17 cellular contexts compared by ENCODE assay signal in genomic region chr21:34180406-34180805, GRCh38.
DNase-seq lines count a peak whose midpoint lies in the region; ATAC-seq and TF ChIP-seq lines count a peak whose summit lies in the region.
"Had no signal": no experiment of that assay in that cellular context is flagged by ENCODE, and none has a peak within 500 bp of the region (broad histone marks: within the 10 kb centered on the region; RNA-seq: fewer than 3 reads in every experiment).

No MANE protein-coding gene starts in this region.

- no peaks in the 10 kb centered on the region for H3K36me3 Mint-ChIP-seq in GM23338 (ENCODE audit: low read depth)

- H3K27me3 Mint-ChIP-seq in GM23338 (ENCODE audit: insufficient read depth, low read depth, poor library complexity) = peaks cover 15% of the 10 kb centered on the region
- H3K27me3 Mint-ChIP-seq: activated CD4-positive, alpha-beta T cell treated with anti-CD3 and anti-CD28 coated beads, Interleukin-2, amount 10 ng/mL, durations not matched to agents 7 days and 5 days; naive thymus-derived CD4-positive, alpha-beta T cell; stimulated activated memory B cell treated with anti-CD40 and anti-IgM and Interleukin-4, amounts not matched to agents 10 μg/mL and 1 μg/mL and 100 μg/mL, for 72 hours had no signal

- H3K27ac Mint-ChIP-seq in GM23338 = no peak overlapping the region
- H3K27ac Mint-ChIP-seq: activated CD4-positive, alpha-beta T cell treated with anti-CD3 and anti-CD28 coated beads, Interleukin-2, amount 10 ng/mL, durations not matched to agents 7 days and 5 days; CD8-positive, alpha-beta T cell; naive thymus-derived CD4-positive, alpha-beta T cell; stimulated activated memory B cell treated with anti-CD40 and anti-IgM and Interleukin-4, amounts not matched to agents 10 μg/mL and 1 μg/mL and 100 μg/mL, for 72 hours had no signal

- in situ Hi-C loops in gastrocnemius medialis (cut with MboI; ENCODE audit: low sequenced_read_pairs in 4 of 4) = no loop called here

- no peak for TF ChIP-seq POLR2A in gastrocnemius medialis (IDR thresholded peaks at IDR 0.05)

- H3K79me2 ChIP-seq in GM23338 (replicated peaks; ENCODE audit: insufficient read depth) = no peaks in the 10 kb centered on the region

- H3K36me3 ChIP-seq in GM23338 (ENCODE audit: insufficient read depth) (no peaks in the 10 kb centered on the region), gastrocnemius medialis (no peaks in the 10 kb centered on the region), WERI-Rb-1 (no peaks in the 10 kb centered on the region), left lung (no peaks in the 10 kb centered on the region)

- H2AFZ ChIP-seq in GM23338 = 0 out of 2 replicates have a peak overlapping the region, but pooled peaks have one; percentile 45

- peak overlapping the region; percentile 58 for H3K4me2 ChIP-seq in GM23338

- H3K27me3 ChIP-seq in GM23338 (ENCODE audit: insufficient read depth) (peaks cover 42% of the 10 kb centered on the region), layer of hippocampus (ENCODE audit: control insufficient read depth, insufficient read depth, low read length) (no peaks in the 10 kb centered on the region), gastrocnemius medialis (no peaks in the 10 kb centered on the region), WERI-Rb-1 (ENCODE audit: insufficient read depth, low read depth, severe bottlenecking) (no peaks in the 10 kb centered on the region), left lung (no peaks in the 10 kb centered on the region)

- no peak for TF ChIP-seq CTCF in GM23338 (conservative IDR thresholded peaks at IDR 0.05; ENCODE audit: low read depth in 2 of 2)
- no peak for TF ChIP-seq CTCF in coronary artery (IDR thresholded peaks at IDR 0.05)
- no peak for TF ChIP-seq CTCF in gastrocnemius medialis (IDR thresholded peaks at IDR 0.05 in 4 of 5, conservative IDR thresholded peaks at IDR 0.05 in 1 of 5)
- no peak for TF ChIP-seq CTCF in WERI-Rb-1 (IDR thresholded peaks at IDR 0.05; ENCODE audit: low read depth, low read length)
- no peak for TF ChIP-seq CTCF in left lung (IDR thresholded peaks at IDR 0.05)

- H3K9me3 Mint-ChIP-seq in GM23338 = no peaks in the 10 kb centered on the region

- DNase-seq in GM23338 (ENCODE audit: low spot score) (no peak), coronary artery (ENCODE audit: low spot score) (no peak), gastrocnemius medialis (no peak), amygdala (lab: John Stamatoyannopoulos, UW) (no peak), WERI-Rb-1 (no peak), left lung (no peak)
- no peak for DNase-seq in activated CD4-positive, alpha-beta T cell treated with anti-CD3 and anti-CD28 coated beads for 48 hours
- DNase-seq: activated CD4-positive, alpha-beta T cell treated with anti-CD3 and anti-CD28 coated beads, Interleukin-2, amount 10 ng/mL, durations not matched to agents 7 days and 5 days; activated gamma-delta T cell; CD8-positive, alpha-beta T cell; cerebellar nuclear complex; DMS79 treated with DMSO at 0.1 percent for 48 hours; IMR-90; naive thymus-derived CD4-positive, alpha-beta T cell; NCI-H187 had no signal

- intact Hi-C loops in gastrocnemius medialis (cut with DNase I; ENCODE audit: low total_unique reads) (no loop called here), left lung (cut with DNase I) (no loop called here)

- H3K9me2 ChIP-seq in GM23338 (ENCODE audit: insufficient read depth) = 0 out of 2 replicates have a peak, but pooled peaks cover 3% of the 10 kb centered on the region

- H3K27ac ChIP-seq in GM23338 (ENCODE audit: low read depth) (no peak overlapping the region), coronary artery (peak overlapping the region; percentile 47 to 76), layer of hippocampus (ENCODE audit: low read depth, low read length) (peak overlapping the region; percentile 23), gastrocnemius medialis (peak overlapping the region; percentile 60 to 87 (median 74)), WERI-Rb-1 (no peak overlapping the region), left lung (no peak overlapping the region)

- ATAC-seq in GM23338 (no peak), gastrocnemius medialis (peak in 1 of 2 donors; percentile 37), left lung (no peak)
- ATAC-seq: CD8-positive, alpha-beta T cell; naive thymus-derived CD4-positive, alpha-beta T cell; stimulated activated memory B cell treated with anti-CD40 and anti-IgM and Interleukin-4, amounts not matched to agents 10 μg/mL and 1 μg/mL and 100 μg/mL, for 72 hours had no signal

- H3K4me1 Mint-ChIP-seq in GM23338 = peaks cover 34% of the 10 kb centered on the region
- H3K4me1 Mint-ChIP-seq: naive thymus-derived CD4-positive, alpha-beta T cell; stimulated activated memory B cell treated with anti-CD40 and anti-IgM and Interleukin-4, amounts not matched to agents 10 μg/mL and 1 μg/mL and 100 μg/mL, for 72 hours had no signal

- H3F3A ChIP-seq in GM23338 (replicated peaks; ENCODE audit: low read depth) = 0 out of 2 replicates have a peak, but pooled peaks cover 3% of the 10 kb centered on the region

- no peaks in the 10 kb centered on the region for H4K20me1 ChIP-seq in GM23338 (replicated peaks; ENCODE audit: insufficient read depth)

- H3K9me3 ChIP-seq in gastrocnemius medialis (no peaks in the 10 kb centered on the region), WERI-Rb-1 (ENCODE audit: severe bottlenecking) (no peaks in the 10 kb centered on the region), left lung (no peaks in the 10 kb centered on the region)

- H3K4me3 ChIP-seq in GM23338 (peak overlapping the region; percentile 28), coronary artery (peak overlapping the region; percentile 52), gastrocnemius medialis (peak overlapping the region; percentile 39 to 48 (median 46)), WERI-Rb-1 (ENCODE audit: low read depth, low read length) (no peak overlapping the region), left lung (no peak overlapping the region)

- H3K4me1 ChIP-seq in GM23338 (ENCODE audit: insufficient read depth) (peaks cover 31% of the 10 kb centered on the region), gastrocnemius medialis (peaks cover 7 to 51% of the 10 kb centered on the region in 2 donors), left lung (no peaks in the 10 kb centered on the region)

- H3K4me3 Mint-ChIP-seq in GM23338 = peak overlapping the region; percentile 49; the same call in 2 of the 3 replicates
- H3K4me3 Mint-ChIP-seq: activated CD4-positive, alpha-beta T cell treated with anti-CD3 and anti-CD28 coated beads, Interleukin-2, amount 10 ng/mL, durations not matched to agents 7 days and 5 days; CD8-positive, alpha-beta T cell; naive thymus-derived CD4-positive, alpha-beta T cell; stimulated activated memory B cell treated with anti-CD40 and anti-IgM and Interleukin-4, amounts not matched to agents 10 μg/mL and 1 μg/mL and 100 μg/mL, for 72 hours had no signal

TF ChIP-seq in GM23338, 12 proteins besides CTCF, POLR2A, EP300 and RAD21 (continues in another document):
- TF ChIP-seq EZH2phosphoT487 (IDR thresholded peaks at IDR 0.05; ENCODE audit: unreplicated experiment) (no peak), ZNF331 (CRISPR knock-in tag; IDR thresholded peaks at IDR 0.05; ENCODE audit: low read depth) (no peak), NANOG (IDR thresholded peaks at IDR 0.05; ENCODE audit: borderline replicate concordance) (no peak), ETS1 (IDR thresholded peaks at IDR 0.05) (no peak)

Comparison
In these comparisons a context has a peak if more than half of its experiments do, and no peak if none do; other contexts are left out.
1. H3K27ac ChIP-seq: peak in coronary artery (2 of 2), layer of hippocampus (single experiment) and gastrocnemius medialis (4 of 4); none in GM23338 (single experiment), WERI-Rb-1 (single experiment) and left lung (0 of 2).
2. H3K4me3 ChIP-seq: peak in GM23338 (single experiment), coronary artery (single experiment) and gastrocnemius medialis (4 of 4); none in WERI-Rb-1 (single experiment) and left lung (0 of 2).